In genomic region chr16:12584488-12585233, GRCh38 we compare ENCODE assay signal across 23 cellular contexts.
DNase-seq lines count a peak whose midpoint lies in the region; ATAC-seq and TF ChIP-seq lines count a peak whose summit lies in the region.
"Had no signal": no experiment of that assay in that cellular context is flagged by ENCODE, and none has a peak within 500 bp of the region (broad histone marks: within the 10 kb centered on the region; RNA-seq: fewer than 3 reads in every experiment).

No MANE protein-coding gene starts in this region.

- no peak overlapping the region for H3K4ac ChIP-seq in neuronal stem cell (ENCODE audit: low read length)

- no peaks in the 10 kb centered on the region for H3K9me2 ChIP-seq in HCT116 (ENCODE audit: insufficient read depth)

- H3K27ac ChIP-seq in HCT116 (ENCODE audit: low read depth, low read length) (no peak overlapping the region), coronary artery (no peak overlapping the region), neuronal stem cell (replicated peaks; ENCODE audit: low read length) (no peak overlapping the region), stomach (no peak overlapping the region)
- H3K27ac ChIP-seq: cardiac muscle cell, left ventricle myocardium inferior, psoas muscle, tibial artery had no signal

- no peak overlapping the region for H4K91ac ChIP-seq in neuronal stem cell (ENCODE audit: low read depth, low read length, poor library complexity)

- peak overlapping the region; percentile 15 for H3K4me2 ChIP-seq in HCT116 (ENCODE audit: low read length)
- H3K4me2 ChIP-seq in neuronal stem cell (ENCODE audit: insufficient read depth, low read length, poor library complexity, severe bottlenecking): no peak overlapping the region

- no peak for TF ChIP-seq RAD21 in HCT116 (IDR thresholded peaks at IDR 0.05; ENCODE audit: low read depth)

- H3K79me1 ChIP-seq in neuronal stem cell (ENCODE audit: low read depth, low read length): no peaks in the 10 kb centered on the region

- no peak overlapping the region for H2BK120ac ChIP-seq in neuronal stem cell (ENCODE audit: low read depth, low read length)

- POLR2A ChIA-PET in HCT116 (lab: Charles Lee): no interaction called here

- RAD21 ChIA-PET in HCT116 (lab: Charles Lee; ENCODE audit: low non-redundant PET in 1 of 2, low total read pairs in 2 of 2, uncharacterized antibody in 2 of 2, unreplicated experiment in 2 of 2): no interaction called here

- H2BK5ac ChIP-seq in neuronal stem cell (ENCODE audit: low read length): no peak overlapping the region

- intact Hi-C loops in HCT116 (cut with micrococcal nuclease): no loop called here
- intact Hi-C loops in stomach (cut with DNase I; ENCODE audit: low total_unique reads): no loop called here

- H3K18ac ChIP-seq in neuronal stem cell (ENCODE audit: low read length): no peak overlapping the region

- H3K9me3 ChIP-seq in HCT116 (ENCODE audit: control insufficient read depth in 1 of 2, insufficient read depth in 1 of 2, low read depth in 1 of 2, low read length in 2 of 2) (no peaks in the 10 kb centered on the region), neuronal stem cell (replicated peaks in 1 of 2; ENCODE audit: control insufficient read depth in 2 of 2, insufficient read depth in 1 of 2, low read depth in 1 of 2, low read length in 2 of 2) (no peaks in the 10 kb centered on the region), stomach (peaks cover 0 to 6% (median 2%) of the 10 kb centered on the region in 4 donors)
- H3K9me3 ChIP-seq: psoas muscle had no signal

- H3K23ac ChIP-seq in neuronal stem cell (ENCODE audit: low read depth, low read length, poor library complexity): no peak overlapping the region

- H3K4me1 ChIP-seq in HCT116 (ENCODE audit: control insufficient read depth in 1 of 2, insufficient read depth in 2 of 2, low read length in 2 of 2): peaks cover 0 to 9% of the 10 kb centered on the region in 2 experiments; a peak in 2 of 4 replicates
- no peaks in the 10 kb centered on the region for H3K4me1 ChIP-seq in neuronal stem cell (ENCODE audit: control insufficient read depth in 2 of 2, insufficient read depth in 1 of 2, low read depth in 1 of 2, low read length in 2 of 2)
- H3K4me1 ChIP-seq in stomach: no peaks in the 10 kb centered on the region
- H3K4me1 ChIP-seq: left ventricle myocardium inferior, psoas muscle, tibial artery had no signal

- no peak overlapping the region for H3K9ac ChIP-seq in HCT116 (ENCODE audit: low read length)
- no peak overlapping the region for H3K9ac ChIP-seq in neuronal stem cell (ENCODE audit: low read depth, low read length, poor library complexity)

- H4K8ac ChIP-seq in neuronal stem cell (ENCODE audit: low read depth, low read length): no peak overlapping the region

- DNase-seq in HCT116 (ENCODE audit: low read depth, low spot score) (no peak), OCI-M1 (lab: John Stamatoyannopoulos, UW) (peak; percentile 34), coronary artery (ENCODE audit: low spot score) (peak; percentile 33), pons (ENCODE audit: low spot score) (peak; percentile 58), midbrain (lab: John Stamatoyannopoulos, UW) (no peak), neuronal stem cell (ENCODE audit: low spot score) (no peak), stomach (no peak)
- DNase-seq: activated B cell treated with CpG ODN at 0.5 μM for 24 hours; activated CD4-positive, alpha-beta memory T cell treated with anti-CD3 and anti-CD28 coated beads for 36 hours; activated naive CD4-positive, alpha-beta T cell treated with anti-CD3 and anti-CD28 coated beads for 36 hours; activated T-cell treated with anti-CD3 and anti-CD28 coated beads, Interleukin-2, amount 50 U/mL, for 4 hours; amniotic stem cell; CD4-positive, alpha-beta memory T cell; left ventricle myocardium inferior; NCI-H1048; NCI-H2081 treated with DMSO at 0.1 percent for 48 hours; NK-92 treated with Interleukin-12 subunit alpha and Interleukin-12 subunit beta, amount 100 ng/mL, for 24 hours; psoas muscle; small intestine; T1000 had no signal

- CTCF ChIA-PET in HCT116 (lab: Charles Lee): no interaction called here

- WGBS in neuronal stem cell (ENCODE audit: extremely low coverage in 2 of 2, insufficient read length in 2 of 2, insufficient replicate concordance in 1 of 2), 2 donors: no CpG with 5 or more reads among the region's 11 CpGs
- WGBS in stomach, 5 donors: 41 to 59% (median 52%) methylated on average over 11 of the region's 11 CpGs

- H2AFZ ChIP-seq in HCT116 (ENCODE audit: low read depth, low read length, poor library complexity, severe bottlenecking) (peak overlapping the region; percentile 35), neuronal stem cell (ENCODE audit: low read length) (no peak overlapping the region)

- no peak overlapping the region for H3K14ac ChIP-seq in neuronal stem cell (ENCODE audit: low read length)

- ATAC-seq in HCT116: peak; percentile 49; the same call in 1 of the 2 replicates
- ATAC-seq: psoas muscle; stimulated activated memory B cell treated with anti-CD40 and anti-IgM and Interleukin-4, amounts not matched to agents 10 μg/mL and 1 μg/mL and 100 μg/mL, for 72 hours had no signal

- H2BK12ac ChIP-seq in neuronal stem cell (ENCODE audit: low read length): no peak overlapping the region

- no TSS peak for BruUV-seq in HCT116 (replicated peaks; lab: Mats Ljungman, UMichigan)

- TF ChIP-seq EP300 in stomach (IDR thresholded peaks at IDR 0.05): no peak

- H4K20me1 ChIP-seq in HCT116 (ENCODE audit: insufficient read depth): no peaks in the 10 kb centered on the region

- H3K27me3 ChIP-seq in HCT116 (ENCODE audit: insufficient read depth, low read length) (no peaks in the 10 kb centered on the region), neuronal stem cell (ENCODE audit: control insufficient read depth in 3 of 3, insufficient read depth in 3 of 3, low read depth in 1 of 3, low read length in 3 of 3) (no peaks in the 10 kb centered on the region), stomach (peaks cover 0 to 9% (median 0%) of the 10 kb centered on the region in 3 donors)
- H3K27me3 ChIP-seq: cardiac muscle cell, tibial artery had no signal

- H3K4me3 ChIP-seq in HCT116 (replicated peaks in 1 of 2; ENCODE audit: low read depth in 1 of 2, low read length in 2 of 2): no peak overlapping the region
- no peak overlapping the region for H3K4me3 ChIP-seq in coronary artery
- no peak overlapping the region for H3K4me3 ChIP-seq in neuronal stem cell (ENCODE audit: low read length in 2 of 2)
- H3K4me3 ChIP-seq in stomach: no peak overlapping the region
- H3K4me3 ChIP-seq: cardiac muscle cell, left ventricle myocardium inferior, psoas muscle, tibial artery had no signal

- H2AK5ac ChIP-seq in neuronal stem cell (ENCODE audit: low read depth, low read length): no peak overlapping the region

- TF ChIP-seq POLR2A in HCT116 (IDR thresholded peaks at IDR 0.05; ENCODE audit: borderline replicate concordance, extremely low read depth, insufficient read depth, insufficient read length) (no peak), stomach (IDR thresholded peaks at IDR 0.05) (no peak)

- no peak for TF ChIP-seq CTCF in HCT116 (IDR thresholded peaks at IDR 0.05 in 2 of 3, conservative IDR thresholded peaks at IDR 0.05 in 1 of 3; ENCODE audit: borderline replicate concordance in 1 of 3, insufficient read depth in 1 of 3, low read depth in 2 of 3, low read length in 2 of 3)
- no peak for TF ChIP-seq CTCF in coronary artery (IDR thresholded peaks at IDR 0.05)
- no peak for TF ChIP-seq CTCF in stomach (IDR thresholded peaks at IDR 0.05)

- no peaks in the 10 kb centered on the region for H3K36me3 ChIP-seq in HCT116 (ENCODE audit: control insufficient read depth in 1 of 2, insufficient read depth in 2 of 2, low read length in 2 of 2)
- H3K36me3 ChIP-seq in neuronal stem cell (replicated peaks in 1 of 2; ENCODE audit: control insufficient read depth in 2 of 2, insufficient read depth in 2 of 2, low read length in 2 of 2): no peaks in the 10 kb centered on the region
- no peaks in the 10 kb centered on the region for H3K36me3 ChIP-seq in stomach
- H3K36me3 ChIP-seq: cardiac muscle cell, left ventricle myocardium inferior, tibial artery had no signal

- no peaks in the 10 kb centered on the region for H3K79me2 ChIP-seq in HCT116 (ENCODE audit: insufficient read depth, low read length)

- no peak overlapping the region for H2BK15ac ChIP-seq in neuronal stem cell (ENCODE audit: low read length)

TF ChIP-seq in HCT116, 20 proteins besides CTCF, POLR2A, EP300 and RAD21 (continues in another document):
- TF ChIP-seq TCF7L2 (IDR thresholded peaks at IDR 0.05; ENCODE audit: borderline replicate concordance, extremely low read depth, insufficient read depth, insufficient read length) (no peak), EGR1 (IDR thresholded peaks at IDR 0.05; ENCODE audit: low read depth) (no peak), MAX (IDR thresholded peaks at IDR 0.05) (no peak), SIN3A (IDR thresholded peaks at IDR 0.05; ENCODE audit: low read depth) (no peak), ZBTB33 (IDR thresholded peaks at IDR 0.05; ENCODE audit: extremely low read depth, insufficient replicate concordance, low read length) (no peak), ZNF274 (IDR thresholded peaks at IDR 0.05; ENCODE audit: low read depth, low read length) (no peak), SP1 (IDR thresholded peaks at IDR 0.05; ENCODE audit: low read depth) (no peak), ZFX (IDR thresholded peaks at IDR 0.05) (no peak)

Comparison
In these comparisons a context has a peak if more than half of its experiments do, and no peak if none do; other contexts are left out.
1. DNase-seq: peak in OCI-M1 (single experiment), coronary artery (single experiment) and pons (single experiment); none in HCT116 (single experiment), midbrain (single experiment), neuronal stem cell (single experiment) and stomach (single experiment).